22 cellular contexts compared by ENCODE assay signal in genomic region chr5:106393276-106393675, GRCh38.
A peak's percentile ranks its signal among the peaks of the same experiment; 100 is the strongest.
DNase-seq lines count a peak whose midpoint lies in the region; ATAC-seq and TF ChIP-seq lines count a peak whose summit lies in the region.
"Had no signal": no experiment of that assay in that cellular context is flagged by ENCODE, and none has a peak within 500 bp of the region (broad histone marks: within the 10 kb centered on the region; RNA-seq: fewer than 3 reads in every experiment).

No MANE protein-coding gene starts in this region.

- TF ChIP-seq CTCF in foreskin keratinocyte (conservative IDR thresholded peaks at IDR 0.05) (no peak), CD14-positive monocyte (IDR thresholded peaks at IDR 0.05) (no peak)

- H3K27me3 Mint-ChIP-seq in CD14-positive monocyte (ENCODE audit: low read depth in 3 of 3), result peaks cover 0 to 1% (median 0%) of the 10 kb centered on the region in 3 donors
- H3K27me3 Mint-ChIP-seq: CD4-positive, alpha-beta T cell had no signal

- ATAC-seq in foreskin keratinocyte, result no peak
- ATAC-seq: K562 had no signal

- H3K9me3 Mint-ChIP-seq in CD14-positive monocyte, result peaks cover 0 to 2% (median 0%) of the 10 kb centered on the region in 7 donors
- H3K9me3 Mint-ChIP-seq: CD4-positive, alpha-beta T cell had no signal

- intact Hi-C loops in CD14-positive monocyte (cut with micrococcal nuclease), result no loop called here

- H3K36me3 ChIP-seq in BLaER1, result no peaks in the 10 kb centered on the region
- H3K36me3 ChIP-seq in Karpas-422 (ENCODE audit: insufficient read depth, low read length), result no peaks in the 10 kb centered on the region
- no peaks in the 10 kb centered on the region for H3K36me3 ChIP-seq in SJSA1
- H3K36me3 ChIP-seq: BE2C, MG63 had no signal

- H3K27me3 ChIP-seq in BLaER1 (no peaks in the 10 kb centered on the region), Karpas-422 (ENCODE audit: low read length) (no peaks in the 10 kb centered on the region), SJSA1 (replicated peaks) (no peaks in the 10 kb centered on the region), foreskin keratinocyte (no peaks in the 10 kb centered on the region)
- H3K27me3 ChIP-seq: BE2C, MG63 had no signal

- H3K4me2 ChIP-seq in BLaER1, result peak overlapping the region; percentile 22; the same call in 1 of the 2 replicates
- no peak overlapping the region for H3K4me2 ChIP-seq in Karpas-422 (ENCODE audit: low read depth, low read length, poor library complexity, severe bottlenecking)

- H3K27ac ChIP-seq in BLaER1, result no peak overlapping the region
- H3K27ac ChIP-seq in Karpas-422 (ENCODE audit: low read length), result no peak overlapping the region
- peak overlapping the region; percentile 51 for H3K27ac ChIP-seq in SJSA1
- peak overlapping the region; percentile 44 for H3K27ac ChIP-seq in foreskin keratinocyte
- H3K27ac ChIP-seq: 22Rv1 had no signal

- H3K36me3 Mint-ChIP-seq in CD14-positive monocyte, result no peaks in the 10 kb centered on the region

- no peaks in the 10 kb centered on the region for H3K9me2 ChIP-seq in Karpas-422 (replicated peaks; ENCODE audit: insufficient read depth, low read length)

- H3K79me2 ChIP-seq in Karpas-422 (ENCODE audit: low read length), result no peaks in the 10 kb centered on the region

- H3K9me3 ChIP-seq in BLaER1, result no peaks in the 10 kb centered on the region
- peaks cover 23% of the 10 kb centered on the region for H3K9me3 ChIP-seq in Karpas-422 (ENCODE audit: low read length)
- no peaks in the 10 kb centered on the region for H3K9me3 ChIP-seq in SJSA1 (replicated peaks)
- H3K9me3 ChIP-seq: BE2C, Caco-2, MG63 had no signal

- H3K9ac ChIP-seq in BLaER1, result no peak overlapping the region
- no peak overlapping the region for H3K9ac ChIP-seq in Karpas-422 (ENCODE audit: low read length)

- H3K4me3 Mint-ChIP-seq in CD14-positive monocyte, result no peak overlapping the region
- H3K4me3 Mint-ChIP-seq: CD4-positive, alpha-beta T cell had no signal

- no peaks in the 10 kb centered on the region for H3K4me1 Mint-ChIP-seq in CD14-positive monocyte

- H3K4me1 ChIP-seq in BLaER1 (peaks cover 9% of the 10 kb centered on the region), Karpas-422 (ENCODE audit: low read length) (no peaks in the 10 kb centered on the region), SJSA1 (replicated peaks) (peaks cover 24% of the 10 kb centered on the region), foreskin keratinocyte (peaks cover 9% of the 10 kb centered on the region)
- H3K4me1 ChIP-seq: BE2C, Caco-2 had no signal

- H3K27ac Mint-ChIP-seq in CD14-positive monocyte, result no peak overlapping the region
- H3K27ac Mint-ChIP-seq: CD4-positive, alpha-beta T cell had no signal

- H4K20me1 ChIP-seq in BLaER1, result no peaks in the 10 kb centered on the region
- H4K20me1 ChIP-seq in Karpas-422 (ENCODE audit: insufficient read depth, low read depth, low read length), result no peaks in the 10 kb centered on the region

- no peak for DNase-seq in Karpas-422
- no peak for DNase-seq in SJSA1 (ENCODE audit: low read depth in 1 of 2, low spot score in 2 of 2)
- no peak for DNase-seq in foreskin keratinocyte
- no peak for DNase-seq in stimulated activated CD4-positive, alpha-beta T cell treated with anti-CD3 and anti-CD28 coated beads, Interleukin-12 subunit alpha, Interleukin-12 subunit beta, amount 100 ng/mL, for 4 hours
- no peak for DNase-seq in stimulated activated CD8-positive, alpha-beta memory T cell treated with anti-CD3 and anti-CD28 coated beads, Interleukin-4, amount 100 ng/mL, for 48 hours
- DNase-seq in CD14-positive monocyte (ENCODE audit: low spot score), result no peak
- no peak for DNase-seq in NOMO-1 (lab: John Stamatoyannopoulos, UW; ENCODE audit: unreplicated experiment in 2 of 2)
- DNase-seq: BE2C; Caco-2; CD4-positive, alpha-beta T cell; EL; GDM1; MG63; NCI-H2029; NCI-H446; NCI-H524 treated with DMSO at 0.1 percent for 48 hours; NCI-H82; NK-92 treated with Interleukin-12 subunit alpha and Interleukin-12 subunit beta, amount 100 ng/mL, for 24 hours; SIG-M5 had no signal

- H2AFZ ChIP-seq in Karpas-422 (ENCODE audit: low read length), result 0 out of 2 replicates have a peak overlapping the region, but pooled peaks have one; percentile 42

- no peak overlapping the region for H3K4me3 ChIP-seq in BLaER1
- H3K4me3 ChIP-seq in Karpas-422 (ENCODE audit: low read length), result no peak overlapping the region
- H3K4me3 ChIP-seq in SJSA1, result no peak overlapping the region
- H3K4me3 ChIP-seq: K562, MG63 had no signal

Comparison
In these comparisons a context has a peak if more than half of its experiments do, and no peak if none do; other contexts are left out.
1. H3K27ac ChIP-seq: peak in SJSA1 (single experiment) and foreskin keratinocyte (single experiment); none in BLaER1 (single experiment) and Karpas-422 (single experiment).